Comparison of ENCODE assay signal across 12 cellular contexts in genomic region chr4:89586864-89587263, GRCh38.
DNase-seq lines count a peak whose midpoint lies in the region; ATAC-seq and TF ChIP-seq lines count a peak whose summit lies in the region.
"Had no signal": no experiment of that assay in that cellular context is flagged by ENCODE, and none has a peak within 500 bp of the region (broad histone marks: within the 10 kb centered on the region; RNA-seq: fewer than 3 reads in every experiment).

No MANE protein-coding gene starts in this region.

- POLR2A ChIA-PET in A673 (lab: Charles Lee; ENCODE audit: low non-redundant PET) (no interaction called here), PC-3 (lab: Charles Lee; ENCODE audit: unreplicated experiment) (no interaction called here)

- H3K9me3 ChIP-seq in A673 (ENCODE audit: low read depth, low read length, poor library complexity, severe bottlenecking) (no peaks in the 10 kb centered on the region), PC-3 (ENCODE audit: low read length) (no peaks in the 10 kb centered on the region), psoas muscle (no peaks in the 10 kb centered on the region)
- H3K9me3 ChIP-seq: lower lobe of right lung had no signal

- no peak overlapping the region for H3K27ac ChIP-seq in A673 (ENCODE audit: low read depth, low read length, poor library complexity, severe bottlenecking)
- H3K27ac ChIP-seq in PC-3 (ENCODE audit: low read length): no peak overlapping the region
- no peak overlapping the region for H3K27ac ChIP-seq in brain microvascular endothelial cell
- no peak overlapping the region for H3K27ac ChIP-seq in psoas muscle
- H3K27ac ChIP-seq: lower lobe of right lung had no signal

- H3F3A ChIP-seq in PC-3 (ENCODE audit: low read length, unreplicated experiment): no peaks in the 10 kb centered on the region

- WGBS in psoas muscle, 3 donors: 52 to 64% (median 52%) methylated on average over 2 of the region's 2 CpGs

- BruUV-seq in A673 (replicated peaks; lab: Mats Ljungman, UMichigan): no TSS peak
- BruUV-seq in PC-3 (replicated peaks; lab: Mats Ljungman, UMichigan): no TSS peak

- DNase-seq in A673 (ENCODE audit: low spot score) (no peak), GM06990 (ENCODE audit: extremely low read depth, insufficient read length) (no peak), PC-3 (peak; percentile 27), fibroblast of mammary gland (ENCODE audit: low read depth) (peak; percentile 51), brain microvascular endothelial cell (no peak), OCI-M2 (lab: John Stamatoyannopoulos, UW; ENCODE audit: unreplicated experiment) (no peak), psoas muscle (no peak), D341Med (ENCODE audit: low spot score) (no peak)
- DNase-seq: activated CD4-positive, CD25-positive, alpha-beta regulatory T cell; GF-D8; lower lobe of right lung; stimulated activated CD4-positive, alpha-beta T cell treated with anti-CD3 and anti-CD28 coated beads, Interleukin-2, amount 100 ng/mL, for 24 hours had no signal

- ATAC-seq in PC-3: no peak
- no peak for ATAC-seq in psoas muscle
- ATAC-seq: lower lobe of right lung had no signal

- H3K9ac ChIP-seq in PC-3 (ENCODE audit: low read length): no peak overlapping the region

- H3K4me2 ChIP-seq in PC-3 (ENCODE audit: low read length): no peak overlapping the region

- CTCF ChIA-PET in A673 (lab: Charles Lee): no interaction called here
- CTCF ChIA-PET in PC-3 (lab: Charles Lee): interaction anchor here (0.6 kb wide), 1 partner anchor 101 kb away, joined by 3 read pairs; no protein-coding TSS in a partner anchor

- in situ Hi-C loops in brain microvascular endothelial cell (cut with HindIII; ENCODE audit: low pct_ligation_motif_present, low sequenced_read_pairs): no loop called here

- no peak overlapping the region for H3K4me3 ChIP-seq in A673 (ENCODE audit: low read depth, low read length, poor library complexity, severe bottlenecking)
- no peak overlapping the region for H3K4me3 ChIP-seq in GM06990 (replicated peaks; ENCODE audit: low read depth, low read length)
- no peak overlapping the region for H3K4me3 ChIP-seq in PC-3 (ENCODE audit: low read length)
- no peak overlapping the region for H3K4me3 ChIP-seq in fibroblast of mammary gland (ENCODE audit: control insufficient read depth, low read depth, low read length)
- H3K4me3 ChIP-seq in brain microvascular endothelial cell (ENCODE audit: low read depth, low read length): no peak overlapping the region
- no peak overlapping the region for H3K4me3 ChIP-seq in psoas muscle
- H3K4me3 ChIP-seq: lower lobe of right lung had no signal

- intact Hi-C loops in A673 (cut with micrococcal nuclease; ENCODE audit: unreplicated experiment): loop anchor here (5.0 kb wide), 1 partner anchor 75 kb away; no protein-coding TSS in a partner anchor
- intact Hi-C loops in PC-3 (cut with micrococcal nuclease): no loop called here
- intact Hi-C loops in psoas muscle (cut with DNase I): no loop called here

- H3K36me3 ChIP-seq in A673 (ENCODE audit: insufficient read depth, low read length, poor library complexity, severe bottlenecking) (no peaks in the 10 kb centered on the region), GM06990 (ENCODE audit: control insufficient read depth, insufficient read depth, low read length) (no peaks in the 10 kb centered on the region), PC-3 (ENCODE audit: low read depth, low read length) (no peaks in the 10 kb centered on the region), brain microvascular endothelial cell (replicated peaks) (no peaks in the 10 kb centered on the region), psoas muscle (ENCODE audit: insufficient read depth in 1 of 2, low read depth in 1 of 2) (no peaks in the 10 kb centered on the region)
- H3K36me3 ChIP-seq: lower lobe of right lung had no signal

- no peaks in the 10 kb centered on the region for H3K4me1 ChIP-seq in A673 (ENCODE audit: insufficient read depth, low read length, poor library complexity, severe bottlenecking)
- H3K4me1 ChIP-seq in PC-3 (ENCODE audit: insufficient read depth, low read length): no peaks in the 10 kb centered on the region
- H3K4me1 ChIP-seq in psoas muscle: no peaks in the 10 kb centered on the region
- H3K4me1 ChIP-seq: lower lobe of right lung had no signal

- H3K27me3 ChIP-seq in A673 (replicated peaks; ENCODE audit: insufficient read depth, low read depth, low read length, poor library complexity) (no peaks in the 10 kb centered on the region), GM06990 (replicated peaks; ENCODE audit: control insufficient read depth, insufficient read depth, low read length) (no peaks in the 10 kb centered on the region; the same call in 1 of the 2 replicates), PC-3 (ENCODE audit: low read length) (0 out of 2 replicates have a peak, but pooled peaks cover 5% of the 10 kb centered on the region), brain microvascular endothelial cell (replicated peaks) (no peaks in the 10 kb centered on the region), psoas muscle (ENCODE audit: insufficient read depth in 3 of 3, low read length in 2 of 3) (no peaks in the 10 kb centered on the region)

- H3K79me2 ChIP-seq in PC-3 (ENCODE audit: low read length): no peaks in the 10 kb centered on the region

- no peaks in the 10 kb centered on the region for H3K9me2 ChIP-seq in PC-3 (replicated peaks; ENCODE audit: low read length)

- TF ChIP-seq CTCF in A673 (conservative IDR thresholded peaks at IDR 0.05; ENCODE audit: low read depth, low read length) (0 out of 2 replicates have a peak, but pooled peaks have one; percentile 22), GM06990 (IDR thresholded peaks at IDR 0.05; ENCODE audit: insufficient read depth, low read length, poor library complexity, severe bottlenecking) (peak; percentile 26), PC-3 (conservative IDR thresholded peaks at IDR 0.05; ENCODE audit: low read depth, low read length) (peak; percentile 44), fibroblast of mammary gland (conservative IDR thresholded peaks at IDR 0.05; ENCODE audit: control insufficient read depth, insufficient read depth, low read depth, low read length) (peak; percentile 37), brain microvascular endothelial cell (IDR thresholded peaks at IDR 0.05; ENCODE audit: low read depth, low read length, missing control alignments) (no peak), psoas muscle (IDR thresholded peaks at IDR 0.05) (no peak)

- no peaks in the 10 kb centered on the region for H4K20me1 ChIP-seq in PC-3 (ENCODE audit: low read length)

- H2AFZ ChIP-seq in PC-3 (ENCODE audit: low read length): no peak overlapping the region

Comparison
In these comparisons a context has a peak if more than half of its experiments do, and no peak if none do; other contexts are left out.
1. DNase-seq: peak in PC-3 (single experiment) and fibroblast of mammary gland (single experiment); none in A673 (single experiment), GM06990 (single experiment), brain microvascular endothelial cell (single experiment), OCI-M2 (single experiment), psoas muscle (0 of 2) and D341Med (single experiment).
2. CTCF ChIP-seq: peak in A673 (single experiment), GM06990 (single experiment), PC-3 (single experiment) and fibroblast of mammary gland (single experiment); none in brain microvascular endothelial cell (single experiment) and psoas muscle (single experiment).